In genomic region chr19:21082011-21082975, GRCh38 we compare ENCODE assay signal across 8 cellular contexts. TPM values are rescaled to one million over a fixed set of nuclear protein-coding genes. Genes with fewer than 3 reads are reported as not detected.
DNase-seq lines count a peak whose midpoint lies in the region; ATAC-seq and TF ChIP-seq lines count a peak whose summit lies in the region.

Gene ZNF714, plus strand, starts transcription at chr19:21082203. Its CDS starts 16,066 bp downstream, at chr19:21098269.

- H3K9ac ChIP-seq in HUES48 (ENCODE audit: low read depth, low read length), result peak within 1 kb of the TSS; percentile 96

- intact Hi-C loops in natural killer cell (cut with micrococcal nuclease), result loop anchor here (1.0 to 10.0 kb wide), 4 partner anchors 60 to 773 kb away; partner anchors contain the start of genes ZNF430, ZNF431 and ZNF85

- peak within 1 kb of the TSS; percentile 90 for H3K27ac ChIP-seq in HUES48 (ENCODE audit: low read depth, low read length)

- peak within 1 kb of the TSS; percentile 99 for H3K4me3 Mint-ChIP-seq in natural killer cell

- H3K27ac Mint-ChIP-seq in natural killer cell, result peak within 1 kb of the TSS; percentile 91 to 99

- H3K27me3 ChIP-seq in HUES48 (ENCODE audit: control insufficient read depth, insufficient read depth, low read length), result no peaks in the 10 kb centered on the region

- TF ChIP-seq CTCF in fibroblast of mammary gland (conservative IDR thresholded peaks at IDR 0.05; ENCODE audit: control insufficient read depth, insufficient read depth, low read depth, low read length) (no peak), natural killer cell (IDR thresholded peaks at IDR 0.05) (no peak)

- DNase-seq in COLO829 (ENCODE audit: low spot score) (peak; percentile 66), activated T-helper 1 cell treated with Interleukin-2 at 50 U/mL for 16 hours (ENCODE audit: low read depth) (peak; percentile 58), fibroblast of mammary gland (ENCODE audit: low read depth) (peak; percentile 90), natural killer cell (peak; percentile 83)
- peak; percentile 63 to 85 (median 77) for DNase-seq in stimulated activated naive CD4-positive, alpha-beta T cell (lab: John Stamatoyannopoulos, UW)

- peak; percentile 93 for ATAC-seq in GM21381 (IDR thresholded peaks at IDR 0.05; ENCODE audit: unreplicated experiment)
- peak; percentile 96 to 100 (median 99) for ATAC-seq in natural killer cell

- H3K27me3 Mint-ChIP-seq in natural killer cell (ENCODE audit: low read depth in 2 of 2), result no peaks in the 10 kb centered on the region

- no peaks in the 10 kb centered on the region for H3K9me3 Mint-ChIP-seq in natural killer cell

- no peaks in the 10 kb centered on the region for H3K9me3 ChIP-seq in HUES48 (ENCODE audit: control insufficient read depth, insufficient read depth, low read length)

- peaks cover 39% of the 10 kb centered on the region for H3K36me3 ChIP-seq in HUES48 (ENCODE audit: control insufficient read depth, insufficient read depth, low read length)

- peaks cover 10 to 14% of the 10 kb centered on the region in 2 donors for H3K4me1 Mint-ChIP-seq in natural killer cell

- peaks cover 11% of the 10 kb centered on the region; the same call in 1 of the 2 replicates for H3K4me1 ChIP-seq in HUES48 (ENCODE audit: control insufficient read depth, insufficient read depth, low read length)

- peak within 1 kb of the TSS; percentile 93 for H3K4me3 ChIP-seq in HUES48 (ENCODE audit: low read depth, low read length)
- H3K4me3 ChIP-seq in fibroblast of mammary gland (ENCODE audit: control insufficient read depth, low read depth, low read length), result peak within 1 kb of the TSS; percentile 70

- H3K36me3 Mint-ChIP-seq in natural killer cell, result no peaks in the 10 kb centered on the region

TF ChIP-seq in PFSK-1, 5 proteins besides CTCF, POLR2A, EP300 and RAD21:
- peak; percentile 91 for TF ChIP-seq TAF1 (IDR thresholded peaks at IDR 0.05; ENCODE audit: borderline replicate concordance, insufficient read depth, low read length)
- no peak for TF ChIP-seq SIN3A (IDR thresholded peaks at IDR 0.05; ENCODE audit: borderline replicate concordance, insufficient read depth, low read length)
- no peak for TF ChIP-seq FOXP2 (optimal IDR thresholded peaks at IDR 0.05; ENCODE audit: borderline replicate concordance, extremely low read depth, extremely low read length, insufficient read depth)
- TF ChIP-seq REST (IDR thresholded peaks at IDR 0.05; ENCODE audit: insufficient read depth in 1 of 2, low read depth in 2 of 2, low read length in 2 of 2), result no peak
- TF ChIP-seq POLR2AphosphoS5 (IDR thresholded peaks at IDR 0.05; ENCODE audit: low read depth, low read length), result peak; percentile 92

RNA-seq across cellular contexts. Expression of gene ZNF714, which starts in this region (rescaled TPM):
- polyA plus RNA-seq in PFSK-1 (2012; ENCODE audit: insufficient read length, low read depth), result 2.8 TPM
- 10 to 100 TPM; 12.5 to 15.0 (median 14.7) TPM for total RNA-seq in natural killer cell

Comparison
In these comparisons a context has a peak if more than half of its experiments do, and no peak if none do; other contexts are left out.
1. Peak in every context shown above with its lines: DNase-seq, ATAC-seq, H3K4me3 ChIP-seq and H3K27ac ChIP-seq.